ENCODE assay signal across 8 cellular contexts in the genomic region with DNA sequence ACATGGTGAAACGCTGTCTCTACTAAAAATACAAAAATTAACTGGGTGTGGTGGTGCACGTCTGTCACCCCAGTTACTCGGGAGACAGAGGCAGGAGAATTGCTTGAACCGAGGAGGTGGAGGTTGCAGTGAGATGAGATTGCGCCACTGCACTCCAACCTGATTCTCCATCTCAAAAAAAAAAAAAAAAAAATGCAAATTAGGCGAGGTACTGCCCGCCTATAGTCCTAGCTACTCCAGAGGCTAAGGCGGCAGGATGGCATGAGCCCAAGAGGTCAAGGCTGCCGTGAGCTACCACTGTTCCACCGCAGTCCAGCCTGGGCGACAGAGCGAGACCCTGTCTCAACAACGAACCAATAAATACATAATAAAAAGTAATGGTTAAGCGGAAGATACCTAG. TPM values are rescaled to one million over a fixed set of nuclear protein-coding genes. Genes with fewer than 3 reads are reported as not detected.
DNase-seq lines count a peak whose midpoint lies in the region; ATAC-seq and TF ChIP-seq lines count a peak whose summit lies in the region.

No MANE protein-coding gene starts in this region.

- peak overlapping the region; percentile 83 to 95 (median 87) for H3K4me3 Mint-ChIP-seq in CD8-positive, alpha-beta memory T cell
- peak overlapping the region; percentile 80 to 93 (median 86) for H3K4me3 Mint-ChIP-seq in naive B cell

- H3K36me3 Mint-ChIP-seq in CD8-positive, alpha-beta memory T cell, result peaks cover 0 to 25% (median 5%) of the 10 kb centered on the region in 3 donors
- no peaks in the 10 kb centered on the region for H3K36me3 Mint-ChIP-seq in naive B cell

- BruUV-seq in mammary epithelial cell (replicated peaks; lab: Mats Ljungman, UMichigan), result no TSS peak

- H3K9me3 ChIP-seq in CD8-positive, alpha-beta memory T cell (ENCODE audit: low read length), result no peaks in the 10 kb centered on the region
- H3K9me3 ChIP-seq in Karpas-422 (ENCODE audit: low read length) (no peaks in the 10 kb centered on the region), mammary epithelial cell (replicated peaks; ENCODE audit: insufficient read depth, low read length) (no peaks in the 10 kb centered on the region)

- POLR2A ChIA-PET in CD8-positive, alpha-beta memory T cell (lab: Charles Lee), result interaction anchor here (0.6 to 2.2 kb wide), 3 partner anchors 80 to 474 kb away, joined by 6 to 11 read pairs (median 7); a partner anchor contains a TSS

- no peaks in the 10 kb centered on the region for H3K27me3 ChIP-seq in CD8-positive, alpha-beta memory T cell (ENCODE audit: insufficient read depth, low read length, poor library complexity, severe bottlenecking)
- H3K27me3 ChIP-seq in Karpas-422 (ENCODE audit: low read length) (no peaks in the 10 kb centered on the region), mammary epithelial cell (ENCODE audit: insufficient read depth, low read length) (no peaks in the 10 kb centered on the region)

- dilution Hi-C loops in mammary epithelial cell (cut with HindIII; ENCODE audit: low sequenced_read_pairs), result no loop called here

- H3K4me2 ChIP-seq in Karpas-422 (ENCODE audit: low read depth, low read length, poor library complexity, severe bottlenecking), result peak overlapping the region; percentile 98
- peak overlapping the region; percentile 97 for H3K4me2 ChIP-seq in mammary epithelial cell (ENCODE audit: insufficient read depth, low read depth, low read length)

- ATAC-seq in naive B cell (ENCODE audit: low read depth in 2 of 2) (no peak), HG02884 (IDR thresholded peaks at IDR 0.05; ENCODE audit: unreplicated experiment) (no peak)

- H3K79me2 ChIP-seq in Karpas-422 (ENCODE audit: low read length) (peaks cover 37% of the 10 kb centered on the region), mammary epithelial cell (ENCODE audit: insufficient read depth, low read length) (peaks cover 40% of the 10 kb centered on the region)

- peaks cover 33 to 46% (median 45%) of the 10 kb centered on the region in 3 donors for H3K4me1 Mint-ChIP-seq in CD8-positive, alpha-beta memory T cell
- H3K4me1 Mint-ChIP-seq in naive B cell, result peaks cover 27 to 39% (median 31%) of the 10 kb centered on the region in 3 donors

- H3K27me3 Mint-ChIP-seq in CD8-positive, alpha-beta memory T cell, result no peaks in the 10 kb centered on the region
- H3K27me3 Mint-ChIP-seq in naive B cell, result no peaks in the 10 kb centered on the region

- CTCF ChIA-PET in CD8-positive, alpha-beta memory T cell (lab: Charles Lee), result interaction anchor here (1.2 to 1.4 kb wide), 2 partner anchors 26 to 109 kb away, joined by 4 read pairs; no protein-coding TSS in a partner anchor
- CTCF ChIA-PET in mammary epithelial cell (lab: Charles Lee; ENCODE audit: low non-redundant PET), result no interaction called here

- in situ Hi-C loops in mammary epithelial cell (cut with MboI; ENCODE audit: low sequenced_read_pairs in 2 of 2), result no loop called here

- intact Hi-C loops in mammary epithelial cell (cut with micrococcal nuclease), result loop anchor here (2.0 kb wide), 1 partner anchor 40 kb away; no protein-coding TSS in a partner anchor

- no peaks in the 10 kb centered on the region for H3K9me3 Mint-ChIP-seq in CD8-positive, alpha-beta memory T cell
- no peaks in the 10 kb centered on the region for H3K9me3 Mint-ChIP-seq in naive B cell

- H3K4me3 ChIP-seq in CD8-positive, alpha-beta memory T cell (ENCODE audit: low read length), result peak overlapping the region; percentile 86
- H3K4me3 ChIP-seq in Karpas-422 (ENCODE audit: low read length) (peak overlapping the region; percentile 85), mammary epithelial cell (replicated peaks in 1 of 3; ENCODE audit: insufficient read depth in 1 of 3, low read depth in 2 of 3, low read length in 3 of 3) (peak overlapping the region in 2 of 3 experiments; percentile 57 to 87)

- H3K27ac ChIP-seq in CD8-positive, alpha-beta memory T cell (ENCODE audit: low read depth, low read length), result peak overlapping the region; percentile 88
- H3K27ac ChIP-seq in Karpas-422 (ENCODE audit: low read length), result peak overlapping the region; percentile 57
- peak overlapping the region; percentile 82 for H3K27ac ChIP-seq in mammary epithelial cell (ENCODE audit: insufficient read depth, low read depth, low read length)

- no peaks in the 10 kb centered on the region for H3K36me3 ChIP-seq in CD8-positive, alpha-beta memory T cell (ENCODE audit: insufficient read depth, low read length)
- H3K36me3 ChIP-seq in Karpas-422 (ENCODE audit: insufficient read depth, low read length), result peaks cover 16% of the 10 kb centered on the region; the same call in 1 of the 2 replicates
- peaks cover 9% of the 10 kb centered on the region for H3K36me3 ChIP-seq in mammary epithelial cell (ENCODE audit: insufficient read depth, low read length)

- no peak for TF ChIP-seq CTCF in mammary epithelial cell (conservative IDR thresholded peaks at IDR 0.05 in 1 of 2, IDR thresholded peaks at IDR 0.05 in 1 of 2; ENCODE audit: extremely low read depth in 1 of 2, insufficient read depth in 1 of 2, low read depth in 1 of 2, low read length in 2 of 2)

- H2AFZ ChIP-seq in Karpas-422 (ENCODE audit: low read length), result peak overlapping the region; percentile 14; the same call in 1 of the 2 replicates
- no peak overlapping the region for H2AFZ ChIP-seq in mammary epithelial cell (ENCODE audit: low read depth, low read length)

- no peak for DNase-seq in CD8-positive, alpha-beta memory T cell
- peak; percentile 82 for DNase-seq in Karpas-422
- DNase-seq in mammary epithelial cell, result peak; percentile 27
- no peak for DNase-seq in naive B cell
- no peak for DNase-seq in globus pallidus (ENCODE audit: low spot score)
- no peak for DNase-seq in AG08395 (ENCODE audit: low spot score)
- DNase-seq in hippocampal formation (lab: John Stamatoyannopoulos, UW), result no peak

- H3K4me1 ChIP-seq in CD8-positive, alpha-beta memory T cell (ENCODE audit: insufficient read depth, low read length), result peaks cover 39% of the 10 kb centered on the region
- H3K4me1 ChIP-seq in Karpas-422 (ENCODE audit: low read length), result peaks cover 42% of the 10 kb centered on the region
- peaks cover 33% of the 10 kb centered on the region for H3K4me1 ChIP-seq in mammary epithelial cell (ENCODE audit: insufficient read depth, low read length)

- no peaks in the 10 kb centered on the region for H3K9me2 ChIP-seq in Karpas-422 (replicated peaks; ENCODE audit: insufficient read depth, low read length)

- peak overlapping the region; percentile 87 for H3K9ac ChIP-seq in Karpas-422 (ENCODE audit: low read length)
- peak overlapping the region; percentile 58 for H3K9ac ChIP-seq in mammary epithelial cell (ENCODE audit: insufficient read depth, low read length)

- H4K20me1 ChIP-seq in Karpas-422 (ENCODE audit: insufficient read depth, low read depth, low read length) (peaks cover 35% of the 10 kb centered on the region), mammary epithelial cell (ENCODE audit: insufficient read depth, low read length) (no peaks in the 10 kb centered on the region)

- WGBS in mammary epithelial cell (ENCODE audit: low coverage, missing lambda C conversion rate), result 43% methylated on average over 12 of the region's 14 CpGs

- peak overlapping the region; percentile 74 to 97 (median 90) for H3K27ac Mint-ChIP-seq in CD8-positive, alpha-beta memory T cell
- peak overlapping the region in 5 of 6 donors; percentile 55 to 100 (median 90) for H3K27ac Mint-ChIP-seq in naive B cell

RNA-seq across cellular contexts. Expression of a gene that starts 1.1 kb away (rescaled TPM):
- 100 to 1,000 TPM; 346 to 349 TPM for total RNA-seq in CD8-positive, alpha-beta memory T cell
- polyA plus RNA-seq in CD8-positive, alpha-beta memory T cell, result 207 TPM
- 200 and 286 TPM in 2 replicates for total RNA-seq in Karpas-422 (2014; rRNA removed; shearing (Covaris generic); ENCODE audit: low replicate concordance)
- 100 to 1,000 TPM; 252 to 365 TPM for total RNA-seq in mammary epithelial cell
- polyA plus RNA-seq in mammary epithelial cell, result 300 TPM
- polyA minus RNA-seq in mammary epithelial cell, result 345 TPM
- polyA plus RNA-seq in naive B cell (ENCODE audit: low read depth in 6 of 6), result 100 to 1,000 TPM; 185 to 247 (median 209) TPM

RNA-seq across cellular contexts. Expression of a gene that starts 36.7 kb away (rescaled TPM):
- total RNA-seq in CD8-positive, alpha-beta memory T cell, result 1 to 10 TPM; 1.9 to 2.8 TPM
- polyA plus RNA-seq in CD8-positive, alpha-beta memory T cell, result 6.5 TPM
- total RNA-seq in Karpas-422 (2014; rRNA removed; shearing (Covaris generic); ENCODE audit: low replicate concordance), result 2.3 and 10.5 TPM in 2 replicates
- 1 to 10 TPM in 1 of 2 donors, under 1 TPM in 1; 0.17 to 1.6 TPM for total RNA-seq in mammary epithelial cell
- 1.2 TPM for polyA plus RNA-seq in mammary epithelial cell
- polyA minus RNA-seq in mammary epithelial cell, result not detected
- 100 to 1,000 TPM; 394 to 597 (median 466) TPM for polyA plus RNA-seq in naive B cell (ENCODE audit: low read depth in 6 of 6)

Comparison
In these comparisons a context has a peak if more than half of its experiments do, and no peak if none do; other contexts are left out.
1. DNase-seq: peak in Karpas-422 (single experiment) and mammary epithelial cell (single experiment); none in CD8-positive, alpha-beta memory T cell (0 of 5), naive B cell (single experiment), globus pallidus (single experiment), AG08395 (single experiment) and hippocampal formation (0 of 2).
2. Peak in every context shown above with its lines, with median percentiles within 50 percentile points of each other: H3K27ac ChIP-seq and H3K4me3 ChIP-seq.